Comparison of ENCODE assay signal across 9 cellular contexts in the genomic region with DNA sequence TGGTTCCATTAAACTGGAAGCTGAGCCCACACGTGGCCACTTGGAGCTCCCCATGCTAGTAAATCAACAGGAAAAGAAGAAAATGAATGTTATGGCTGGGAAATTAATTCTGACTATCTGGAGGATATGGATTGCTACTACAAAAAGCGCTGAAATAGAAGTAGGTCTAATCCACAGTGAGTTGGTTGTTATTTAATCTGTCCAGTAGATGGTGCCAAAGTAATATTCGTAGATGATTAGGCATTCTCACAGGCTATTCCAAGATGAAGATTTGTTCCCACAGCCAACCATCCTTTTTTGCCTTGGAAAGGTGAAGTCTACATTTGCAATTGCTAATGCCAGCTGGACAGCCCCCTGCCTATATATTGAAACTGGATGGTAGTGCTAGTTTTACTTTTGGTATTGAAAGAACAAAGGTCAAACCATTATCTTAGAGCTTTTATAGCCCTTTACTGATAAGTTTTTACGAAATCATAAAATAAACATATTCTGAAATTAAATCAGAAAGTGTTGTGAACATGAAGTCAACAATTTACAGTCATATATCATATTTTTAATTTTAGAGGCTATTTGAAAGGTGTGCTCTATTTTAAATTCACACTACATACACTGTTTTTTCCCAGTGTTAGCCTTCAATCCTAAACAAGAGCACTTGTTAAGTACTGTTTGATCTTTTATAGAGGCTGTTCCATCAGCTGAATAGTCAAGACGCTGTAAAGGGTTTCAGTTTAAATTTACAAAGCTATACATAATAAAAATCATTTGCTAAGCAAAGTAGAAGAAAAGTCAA. TPM values are rescaled to one million over a fixed set of nuclear protein-coding genes. Genes with fewer than 3 reads are reported as not detected.
DNase-seq lines count a peak whose midpoint lies in the region; ATAC-seq, FAIRE-seq and TF ChIP-seq lines count a peak whose summit lies in the region.
"Had no signal": no experiment of that assay in that cellular context is flagged by ENCODE, and none has a peak within 500 bp of the region (broad histone marks: within the 10 kb centered on the region; RNA-seq: fewer than 3 reads in every experiment).

No MANE protein-coding gene starts in this region.

- H3K4me3 ChIP-seq in GM23338, result no peak overlapping the region
- no peak overlapping the region for H3K4me3 ChIP-seq in astrocyte (ENCODE audit: insufficient read depth, low read depth, low read length)

- H3K4me1 ChIP-seq in GM23338 (ENCODE audit: insufficient read depth) (no peaks in the 10 kb centered on the region), astrocyte (ENCODE audit: insufficient read depth, low read length) (no peaks in the 10 kb centered on the region)

- DNase-seq in D341Med (ENCODE audit: low spot score), result peak; percentile 55
- peak; percentile 73 for DNase-seq in GM23338 (ENCODE audit: low spot score)
- peak; percentile 65 for DNase-seq in NCI-H2107 treated with DMSO at 0.1 percent for 48 hours (lab: John Stamatoyannopoulos, UW; ENCODE audit: unreplicated experiment)
- DNase-seq in astrocyte (ENCODE audit: low read depth), result peak; percentile 13
- DNase-seq in iPS-NIHi11 (ENCODE audit: low spot score), result peak; percentile 50
- DNase-seq in stromal cell of bone marrow (ENCODE audit: low read depth), result peak; percentile 31
- no peak for DNase-seq in stimulated activated CD4-positive, alpha-beta T cell treated with anti-CD3 and anti-CD28 coated beads, Interleukin-15, amount 100 ng/mL, for 24 hours
- no peak for DNase-seq in GM12892 (ENCODE audit: insufficient read length)

- H3K9me3 ChIP-seq in astrocyte (ENCODE audit: insufficient read depth, low read depth, low read length), result no peaks in the 10 kb centered on the region
- H3K9me3 ChIP-seq: neutrophil had no signal

- H3K27ac Mint-ChIP-seq in GM23338 (no peak overlapping the region), astrocyte (ENCODE audit: unreplicated experiment) (no peak overlapping the region)

- TF ChIP-seq POLR2A in GM12892 (IDR thresholded peaks at IDR 0.05; ENCODE audit: low read depth, low read length), result no peak

- peak; percentile 78 for ATAC-seq in GM23338

- H3K4me1 Mint-ChIP-seq in GM23338 (no peaks in the 10 kb centered on the region), astrocyte (ENCODE audit: low read depth, unreplicated experiment) (no peaks in the 10 kb centered on the region)

- H3K36me3 Mint-ChIP-seq in GM23338 (ENCODE audit: low read depth), result no peaks in the 10 kb centered on the region
- H3K36me3 Mint-ChIP-seq in astrocyte (ENCODE audit: low read depth, unreplicated experiment), result no peaks in the 10 kb centered on the region

- FAIRE-seq in astrocyte (lab: Jason Lieb, UNC), result peak; percentile 79
- no peak for FAIRE-seq in GM12892 (lab: Jason Lieb, UNC)

- no peaks in the 10 kb centered on the region for H3F3A ChIP-seq in GM23338 (replicated peaks; ENCODE audit: low read depth)

- H2AFZ ChIP-seq in GM23338 (no peak overlapping the region), astrocyte (ENCODE audit: low read depth, low read length) (no peak overlapping the region)

- H3K4me2 ChIP-seq in GM23338 (no peak overlapping the region), astrocyte (ENCODE audit: low read length) (no peak overlapping the region)

- no peak overlapping the region for H3K9ac ChIP-seq in astrocyte (ENCODE audit: low read length)

- no peaks in the 10 kb centered on the region for H3K9me3 Mint-ChIP-seq in GM23338
- H3K9me3 Mint-ChIP-seq in astrocyte (ENCODE audit: unreplicated experiment), result no peaks in the 10 kb centered on the region

- no peaks in the 10 kb centered on the region for H4K20me1 ChIP-seq in GM23338 (replicated peaks; ENCODE audit: insufficient read depth)
- no peaks in the 10 kb centered on the region for H4K20me1 ChIP-seq in astrocyte (ENCODE audit: insufficient read depth, low read length)

- H3K79me2 ChIP-seq in GM23338 (replicated peaks; ENCODE audit: insufficient read depth) (no peaks in the 10 kb centered on the region), astrocyte (ENCODE audit: insufficient read depth, low read length) (no peaks in the 10 kb centered on the region)

- H3K9me2 ChIP-seq in GM23338 (ENCODE audit: insufficient read depth), result no peaks in the 10 kb centered on the region

- H3K4me3 Mint-ChIP-seq in GM23338, result no peak overlapping the region
- H3K4me3 Mint-ChIP-seq in astrocyte (ENCODE audit: unreplicated experiment), result no peak overlapping the region

- TF ChIP-seq CTCF in GM23338 (conservative IDR thresholded peaks at IDR 0.05; ENCODE audit: low read depth in 2 of 2) (peak; percentile 61 to 68), astrocyte (IDR thresholded peaks at IDR 0.05; ENCODE audit: insufficient read depth, low read depth, low read length) (peak; percentile 53)

- no peaks in the 10 kb centered on the region for H3K36me3 ChIP-seq in GM23338 (ENCODE audit: insufficient read depth)
- H3K36me3 ChIP-seq in astrocyte (ENCODE audit: insufficient read depth, low read length), result no peaks in the 10 kb centered on the region
- H3K36me3 ChIP-seq: neutrophil had no signal

- no peaks in the 10 kb centered on the region for H3K27me3 ChIP-seq in GM23338 (ENCODE audit: insufficient read depth)
- no peaks in the 10 kb centered on the region for H3K27me3 ChIP-seq in astrocyte (ENCODE audit: insufficient read depth, low read length)
- H3K27me3 ChIP-seq: neutrophil had no signal

- H3K27me3 Mint-ChIP-seq in GM23338 (ENCODE audit: insufficient read depth, low read depth, poor library complexity), result no peaks in the 10 kb centered on the region
- H3K27me3 Mint-ChIP-seq in astrocyte (ENCODE audit: low read depth, unreplicated experiment), result peaks cover 6% of the 10 kb centered on the region

- no peak overlapping the region for H3K27ac ChIP-seq in GM23338 (ENCODE audit: low read depth)
- no peak overlapping the region for H3K27ac ChIP-seq in astrocyte (ENCODE audit: low read depth, low read length)
- H3K27ac ChIP-seq: neutrophil had no signal

TF ChIP-seq in GM23338, 12 proteins besides CTCF, POLR2A, EP300 and RAD21 (continues in another document):
- no peak for TF ChIP-seq NANOG (IDR thresholded peaks at IDR 0.05; ENCODE audit: borderline replicate concordance)
- no peak for TF ChIP-seq JUNB (IDR thresholded peaks at IDR 0.05; ENCODE audit: unreplicated experiment)
- TF ChIP-seq ZNF114 (CRISPR knock-in tag; IDR thresholded peaks at IDR 0.05), result no peak
- TF ChIP-seq, protein P1, sequence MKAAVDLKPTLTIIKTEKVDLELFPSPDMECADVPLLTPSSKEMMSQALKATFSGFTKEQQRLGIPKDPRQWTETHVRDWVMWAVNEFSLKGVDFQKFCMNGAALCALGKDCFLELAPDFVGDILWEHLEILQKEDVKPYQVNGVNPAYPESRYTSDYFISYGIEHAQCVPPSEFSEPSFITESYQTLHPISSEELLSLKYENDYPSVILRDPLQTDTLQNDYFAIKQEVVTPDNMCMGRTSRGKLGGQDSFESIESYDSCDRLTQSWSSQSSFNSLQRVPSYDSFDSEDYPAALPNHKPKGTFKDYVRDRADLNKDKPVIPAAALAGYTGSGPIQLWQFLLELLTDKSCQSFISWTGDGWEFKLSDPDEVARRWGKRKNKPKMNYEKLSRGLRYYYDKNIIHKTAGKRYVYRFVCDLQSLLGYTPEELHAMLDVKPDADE (IDR thresholded peaks at IDR 0.05), result no peak
- TF ChIP-seq POLR2AphosphoS5 (IDR thresholded peaks at IDR 0.05; ENCODE audit: low read depth), result no peak
- no peak for TF ChIP-seq CREB1 (CRISPR knock-in tag; IDR thresholded peaks at IDR 0.05; ENCODE audit: low read depth)
- TF ChIP-seq EZH2phosphoT487 (IDR thresholded peaks at IDR 0.05; ENCODE audit: unreplicated experiment), result no peak
- TF ChIP-seq ZNF331 (CRISPR knock-in tag; IDR thresholded peaks at IDR 0.05; ENCODE audit: low read depth), result no peak
- TF ChIP-seq, protein P2, sequence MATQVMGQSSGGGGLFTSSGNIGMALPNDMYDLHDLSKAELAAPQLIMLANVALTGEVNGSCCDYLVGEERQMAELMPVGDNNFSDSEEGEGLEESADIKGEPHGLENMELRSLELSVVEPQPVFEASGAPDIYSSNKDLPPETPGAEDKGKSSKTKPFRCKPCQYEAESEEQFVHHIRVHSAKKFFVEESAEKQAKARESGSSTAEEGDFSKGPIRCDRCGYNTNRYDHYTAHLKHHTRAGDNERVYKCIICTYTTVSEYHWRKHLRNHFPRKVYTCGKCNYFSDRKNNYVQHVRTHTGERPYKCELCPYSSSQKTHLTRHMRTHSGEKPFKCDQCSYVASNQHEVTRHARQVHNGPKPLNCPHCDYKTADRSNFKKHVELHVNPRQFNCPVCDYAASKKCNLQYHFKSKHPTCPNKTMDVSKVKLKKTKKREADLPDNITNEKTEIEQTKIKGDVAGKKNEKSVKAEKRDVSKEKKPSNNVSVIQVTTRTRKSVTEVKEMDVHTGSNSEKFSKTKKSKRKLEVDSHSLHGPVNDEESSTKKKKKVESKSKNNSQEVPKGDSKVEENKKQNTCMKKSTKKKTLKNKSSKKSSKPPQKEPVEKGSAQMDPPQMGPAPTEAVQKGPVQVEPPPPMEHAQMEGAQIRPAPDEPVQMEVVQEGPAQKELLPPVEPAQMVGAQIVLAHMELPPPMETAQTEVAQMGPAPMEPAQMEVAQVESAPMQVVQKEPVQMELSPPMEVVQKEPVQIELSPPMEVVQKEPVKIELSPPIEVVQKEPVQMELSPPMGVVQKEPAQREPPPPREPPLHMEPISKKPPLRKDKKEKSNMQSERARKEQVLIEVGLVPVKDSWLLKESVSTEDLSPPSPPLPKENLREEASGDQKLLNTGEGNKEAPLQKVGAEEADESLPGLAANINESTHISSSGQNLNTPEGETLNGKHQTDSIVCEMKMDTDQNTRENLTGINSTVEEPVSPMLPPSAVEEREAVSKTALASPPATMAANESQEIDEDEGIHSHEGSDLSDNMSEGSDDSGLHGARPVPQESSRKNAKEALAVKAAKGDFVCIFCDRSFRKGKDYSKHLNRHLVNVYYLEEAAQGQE (IDR thresholded peaks at IDR 0.05; ENCODE audit: unreplicated experiment), result no peak
- TF ChIP-seq EZH2 (IDR thresholded peaks at IDR 0.05; ENCODE audit: low read depth, unreplicated experiment), result no peak
- TF ChIP-seq STAT1 (IDR thresholded peaks at IDR 0.05; ENCODE audit: unreplicated experiment), result no peak

RNA-seq across cellular contexts. Expression of a gene that starts 43.9 kb away (rescaled TPM):
- total RNA-seq in GM23338 (2014; rRNA removed; shearing (Covaris generic)), result 6.8 and 8.3 TPM in 2 replicates
- polyA plus RNA-seq in GM23338 (2016; fragmentation: Nextera tagmentation; extraction: Ambion mirVana), result 6.3 TPM in 2 replicates
- 2.6 and 3.4 TPM in 2 replicates for total RNA-seq in astrocyte
- polyA plus RNA-seq in GM12892 (2012; ENCODE audit: missing spikeins), result not detected

RNA-seq across cellular contexts. Expression of a gene that starts 49.1 kb away (rescaled TPM):
- not detected in 2 replicates for total RNA-seq in GM23338 (2014; rRNA removed; shearing (Covaris generic))
- not detected in 2 replicates for polyA plus RNA-seq in GM23338 (2016; fragmentation: Nextera tagmentation; extraction: Ambion mirVana)
- total RNA-seq in astrocyte, result not detected in 2 replicates
- polyA plus RNA-seq in GM12892 (2012; ENCODE audit: missing spikeins), result not detected

Comparison
In these comparisons a context has a peak if more than half of its experiments do, and no peak if none do; other contexts are left out.
1. DNase-seq: peak in D341Med (single experiment), GM23338 (single experiment), NCI-H2107 treated with DMSO at 0.1 percent for 48 hours (single experiment), astrocyte (single experiment), iPS-NIHi11 (single experiment) and stromal cell of bone marrow (single experiment); none in stimulated activated CD4-positive, alpha-beta T cell treated with anti-CD3 and anti-CD28 coated beads, Interleukin-15, amount 100 ng/mL, for 24 hours (single experiment) and GM12892 (single experiment).